ENCODE assay signal across 8 cellular contexts in genomic region chr3:194686414-194686815, GRCh38. TPM values are rescaled to one million over a fixed set of nuclear protein-coding genes. Genes with fewer than 3 reads are reported as not detected.
A peak's percentile ranks its signal among the peaks of the same experiment; 100 is the strongest.
DNase-seq lines count a peak whose midpoint lies in the region; ATAC-seq and TF ChIP-seq lines count a peak whose summit lies in the region.

No MANE protein-coding gene starts in this region.

- no peak overlapping the region for H3K14ac ChIP-seq in mesenchymal stem cell (ENCODE audit: low read length in 2 of 2)

- H2BK5ac ChIP-seq in mesenchymal stem cell (ENCODE audit: low read depth, low read length, poor library complexity, severe bottlenecking) = no peak overlapping the region

- no peak overlapping the region for H2AFZ ChIP-seq in mesenchymal stem cell (ENCODE audit: low read depth, low read length)

- H3K9ac ChIP-seq in mesenchymal stem cell (ENCODE audit: low read length) = peak overlapping the region; percentile 91

- H3K27me3 ChIP-seq in heart left ventricle (no peaks in the 10 kb centered on the region), mesenchymal stem cell (ENCODE audit: control insufficient read depth in 1 of 2, insufficient read depth in 1 of 2, low read length in 2 of 2) (peaks cover 0 to 26% of the 10 kb centered on the region in 2 experiments), uterus (no peaks in the 10 kb centered on the region)

- no peaks in the 10 kb centered on the region for H3K9me3 ChIP-seq in heart left ventricle
- H3K9me3 ChIP-seq in mesenchymal stem cell (ENCODE audit: control insufficient read depth, low read length) = no peaks in the 10 kb centered on the region
- H3K9me3 ChIP-seq in uterus = no peaks in the 10 kb centered on the region

- no peak overlapping the region for H2BK12ac ChIP-seq in mesenchymal stem cell (ENCODE audit: low read length in 2 of 2)

- intact Hi-C loops in heart left ventricle (cut with DNase I) = loop anchor here (2.0 to 10.0 kb wide), 16 partner anchors 81 to 838 kb away; no protein-coding TSS in a partner anchor
- intact Hi-C loops in left cardiac atrium (cut with DNase I) = loop anchor here (5.0 to 10.0 kb wide), 3 partner anchors 86 to 268 kb away; no protein-coding TSS in a partner anchor
- intact Hi-C loops in uterus (cut with DNase I; ENCODE audit: low total_unique reads) = no loop called here

- H3K79me1 ChIP-seq in mesenchymal stem cell (replicated peaks; ENCODE audit: low read length, poor library complexity, severe bottlenecking) = peaks cover 1% of the 10 kb centered on the region

- H4K91ac ChIP-seq in mesenchymal stem cell (ENCODE audit: low read length) = peak overlapping the region; percentile 88

- H2BK120ac ChIP-seq in mesenchymal stem cell (ENCODE audit: low read depth, low read length) = peak overlapping the region; percentile 42

- ATAC-seq in heart left ventricle = no peak
- ATAC-seq in left cardiac atrium = no peak
- ATAC-seq in GM19467 (IDR thresholded peaks at IDR 0.05; ENCODE audit: unreplicated experiment) = no peak

- DNase-seq in heart left ventricle (no peak), left cardiac atrium (no peak), astrocyte of the spinal cord (ENCODE audit: low read depth, low spot score) (no peak), mesenchymal stem cell (no peak), uterus (no peak), cerebellum (ENCODE audit: low spot score) (no peak), NCI-H446 treated with DMSO at 0.1 percent for 48 hours (lab: John Stamatoyannopoulos, UW) (no peak)

- peak overlapping the region; percentile 70 to 96 (median 86) for H3K4me3 ChIP-seq in heart left ventricle
- peak overlapping the region; percentile 86 for H3K4me3 ChIP-seq in astrocyte of the spinal cord (ENCODE audit: low read depth, low read length)
- peak overlapping the region; percentile 63 to 91 for H3K4me3 ChIP-seq in mesenchymal stem cell (ENCODE audit: insufficient read depth in 1 of 2, low read depth in 1 of 2, low read length in 2 of 2)
- H3K4me3 ChIP-seq in uterus = peak overlapping the region; percentile 50 to 57

- peak overlapping the region in 1 of 2 experiments; percentile 99 for H3K23ac ChIP-seq in mesenchymal stem cell (ENCODE audit: low read length in 2 of 2)

- H3K18ac ChIP-seq in mesenchymal stem cell (ENCODE audit: low read depth in 1 of 2, low read length in 2 of 2) = peak overlapping the region; percentile 82 to 98

- TF ChIP-seq CTCF in heart left ventricle (IDR thresholded peaks at IDR 0.05) = no peak
- no peak for TF ChIP-seq CTCF in astrocyte of the spinal cord (IDR thresholded peaks at IDR 0.05; ENCODE audit: low read depth, low read length)
- no peak for TF ChIP-seq CTCF in uterus (IDR thresholded peaks at IDR 0.05)

- no peak overlapping the region for H2AK5ac ChIP-seq in mesenchymal stem cell (ENCODE audit: low read length, severe bottlenecking)

- no peak overlapping the region for H4K8ac ChIP-seq in mesenchymal stem cell (ENCODE audit: low read length)

- H3K4me1 ChIP-seq in heart left ventricle = peaks cover 4 to 68% (median 50%) of the 10 kb centered on the region in 12 donors
- H3K4me1 ChIP-seq in mesenchymal stem cell (ENCODE audit: control insufficient read depth, insufficient read depth, low read depth, low read length) = peaks cover 44% of the 10 kb centered on the region
- H3K4me1 ChIP-seq in uterus = peaks cover 0 to 5% of the 10 kb centered on the region in 2 donors

- WGBS in heart left ventricle, 4 donors = 0 to 1% (median 0%) methylated on average over 29 of the region's 29 CpGs
- under 1% methylated on average over 28 of the region's 29 CpGs for WGBS in mesenchymal stem cell

- H2BK15ac ChIP-seq in mesenchymal stem cell (ENCODE audit: low read depth, poor library complexity, severe bottlenecking) = no peak overlapping the region

- H3K4me2 ChIP-seq in mesenchymal stem cell (ENCODE audit: low read length, poor library complexity, severe bottlenecking) = peak overlapping the region; percentile 95

- in situ Hi-C loops in astrocyte of the spinal cord (cut with HindIII; ENCODE audit: low sequenced_read_pairs) = loop anchor here (10.0 kb wide), 1 partner anchor 568 kb away; no protein-coding TSS in a partner anchor

- H3K36me3 ChIP-seq in heart left ventricle (peaks cover 0 to 8% (median 0%) of the 10 kb centered on the region in 9 donors), mesenchymal stem cell (ENCODE audit: control insufficient read depth in 1 of 2, insufficient read depth in 2 of 2, low read depth in 1 of 2, low read length in 2 of 2) (peaks cover 5 to 10% of the 10 kb centered on the region in 2 experiments), uterus (no peaks in the 10 kb centered on the region)

- no peak for TF ChIP-seq POLR2A in heart left ventricle (IDR thresholded peaks at IDR 0.05)
- no peak for TF ChIP-seq POLR2A in uterus (IDR thresholded peaks at IDR 0.05)

- peak overlapping the region; percentile 43 to 94 (median 90) for H3K27ac ChIP-seq in heart left ventricle
- H3K27ac ChIP-seq in mesenchymal stem cell (ENCODE audit: low read length, poor library complexity, severe bottlenecking) = no peak overlapping the region
- peak overlapping the region; percentile 78 to 83 for H3K27ac ChIP-seq in uterus

- H3K4ac ChIP-seq in mesenchymal stem cell (ENCODE audit: low read depth in 1 of 2, low read length in 2 of 2) = peak overlapping the region in 1 of 2 experiments; percentile 32

RNA-seq across cellular contexts. Expression of gene FAM43A, which starts 0.7 kb away (rescaled TPM):
- total RNA-seq in heart left ventricle = 10 to 100 TPM; 10.5 to 34.8 (median 15.5) TPM
- polyA plus RNA-seq in heart left ventricle = 10 to 100 TPM in 1 of 2 donors, 1 to 10 TPM in 1; 7.5 to 23.1 TPM
- total RNA-seq in left cardiac atrium = 10 to 100 TPM; 10.4 to 15.4 TPM
- polyA plus RNA-seq in mesenchymal stem cell (2013, experiment 1 of 2) = 15.4 TPM
- polyA plus RNA-seq in mesenchymal stem cell (2013, experiment 2 of 2) = 15.3 TPM
- total RNA-seq in uterus = 10 to 100 TPM; 12.9 to 25.2 (median 19.3) TPM
- 10.9 TPM for total RNA-seq in cerebellum

RNA-seq across cellular contexts. Expression of gene LSG1, which starts 14.4 kb away (rescaled TPM):
- total RNA-seq in heart left ventricle = 10 to 100 TPM; 13.7 to 22.2 (median 18.9) TPM
- 10 to 100 TPM in 1 of 2 donors, 1 to 10 TPM in 1; 9.6 to 26.9 TPM for polyA plus RNA-seq in heart left ventricle
- 10 to 100 TPM; 19.9 to 22.8 TPM for total RNA-seq in left cardiac atrium
- polyA plus RNA-seq in mesenchymal stem cell (2013, experiment 1 of 2) = 21.0 TPM
- polyA plus RNA-seq in mesenchymal stem cell (2013, experiment 2 of 2) = 19.0 TPM
- total RNA-seq in uterus = 10 to 100 TPM in 3 of 4 donors, 1 to 10 TPM in 1; 7.9 to 58.1 (median 45.0) TPM
- total RNA-seq in cerebellum = 30.7 TPM

RNA-seq across cellular contexts. Expression of gene TMEM44, which starts 53.2 kb away (rescaled TPM):
- total RNA-seq in heart left ventricle = 1 to 10 TPM; 3.8 to 8.5 (median 4.7) TPM
- 1 to 10 TPM; 6.5 to 7.5 TPM for polyA plus RNA-seq in heart left ventricle
- total RNA-seq in left cardiac atrium = 10 to 100 TPM in 1 of 2 donors, 1 to 10 TPM in 1; 5.6 to 12.1 TPM
- 13.6 TPM for polyA plus RNA-seq in mesenchymal stem cell (2013, experiment 1 of 2)
- polyA plus RNA-seq in mesenchymal stem cell (2013, experiment 2 of 2) = 13.3 TPM
- 10 to 100 TPM in 3 of 4 donors, 1 to 10 TPM in 1; 6.5 to 24.5 (median 19.5) TPM for total RNA-seq in uterus
- 24.3 TPM for total RNA-seq in cerebellum
